ENCODE assay signal across 8 cellular contexts in genomic region chr2:57549642-57550102, GRCh38.
DNase-seq lines count a peak whose midpoint lies in the region; ATAC-seq and TF ChIP-seq lines count a peak whose summit lies in the region.

No MANE protein-coding gene starts in this region.

- TF ChIP-seq CTCF in AG04449 (IDR thresholded peaks at IDR 0.05; ENCODE audit: insufficient read depth, low read length, missing control alignments) (peak; percentile 24), glutamatergic neuron (IDR thresholded peaks at IDR 0.05; ENCODE audit: partially characterized antibody, unreplicated experiment) (peak; percentile 38)

- ATAC-seq in GM18505 (IDR thresholded peaks at IDR 0.05; ENCODE audit: unreplicated experiment) (peak; percentile 80), HG02981 (IDR thresholded peaks at IDR 0.05; ENCODE audit: unreplicated experiment) (peak; percentile 67), HG02840 (IDR thresholded peaks at IDR 0.05; ENCODE audit: low FRiP score, unreplicated experiment) (no peak)

- DNase-seq in AG04449 (ENCODE audit: low read depth, low spot score) (no peak), NCI-H69 (lab: John Stamatoyannopoulos, UW) (peak; percentile 42), glutamatergic neuron (no peak), NCI-H1105 (lab: John Stamatoyannopoulos, UW) (no peak), medulla oblongata (ENCODE audit: extremely low spot score) (no peak)

- H3K4me3 Mint-ChIP-seq in glutamatergic neuron (ENCODE audit: unreplicated experiment), result no peak overlapping the region

- CTCF ChIA-PET in AG04449 (lab: Yijun Ruan, JAX), result interaction anchor here (1.6 to 1.8 kb wide), 2 partner anchors 152 to 171 kb away, joined by 4 read pairs; no protein-coding TSS in a partner anchor

- POLR2A ChIA-PET in AG04449 (lab: Yijun Ruan, JAX), result no interaction called here

- H3K36me3 Mint-ChIP-seq in glutamatergic neuron (ENCODE audit: unreplicated experiment), result no peaks in the 10 kb centered on the region

- no peak for TF ChIP-seq POLR2A in GM18505 (IDR thresholded peaks at IDR 0.05; ENCODE audit: borderline replicate concordance, extremely low read depth, insufficient read depth, insufficient read length)

- no peak overlapping the region for H3K27ac Mint-ChIP-seq in glutamatergic neuron (ENCODE audit: unreplicated experiment)

- no peaks in the 10 kb centered on the region for H3K4me1 Mint-ChIP-seq in glutamatergic neuron (ENCODE audit: low read depth, unreplicated experiment)

- H3K27me3 Mint-ChIP-seq in glutamatergic neuron (ENCODE audit: unreplicated experiment), result no peaks in the 10 kb centered on the region

- no peaks in the 10 kb centered on the region for H3K9me3 Mint-ChIP-seq in glutamatergic neuron (ENCODE audit: unreplicated experiment)

- no peak overlapping the region for H3K4me3 ChIP-seq in AG04449 (ENCODE audit: low read depth, low read length)
